Comparison of ENCODE assay signal across 1 cellular context in the genomic region with DNA sequence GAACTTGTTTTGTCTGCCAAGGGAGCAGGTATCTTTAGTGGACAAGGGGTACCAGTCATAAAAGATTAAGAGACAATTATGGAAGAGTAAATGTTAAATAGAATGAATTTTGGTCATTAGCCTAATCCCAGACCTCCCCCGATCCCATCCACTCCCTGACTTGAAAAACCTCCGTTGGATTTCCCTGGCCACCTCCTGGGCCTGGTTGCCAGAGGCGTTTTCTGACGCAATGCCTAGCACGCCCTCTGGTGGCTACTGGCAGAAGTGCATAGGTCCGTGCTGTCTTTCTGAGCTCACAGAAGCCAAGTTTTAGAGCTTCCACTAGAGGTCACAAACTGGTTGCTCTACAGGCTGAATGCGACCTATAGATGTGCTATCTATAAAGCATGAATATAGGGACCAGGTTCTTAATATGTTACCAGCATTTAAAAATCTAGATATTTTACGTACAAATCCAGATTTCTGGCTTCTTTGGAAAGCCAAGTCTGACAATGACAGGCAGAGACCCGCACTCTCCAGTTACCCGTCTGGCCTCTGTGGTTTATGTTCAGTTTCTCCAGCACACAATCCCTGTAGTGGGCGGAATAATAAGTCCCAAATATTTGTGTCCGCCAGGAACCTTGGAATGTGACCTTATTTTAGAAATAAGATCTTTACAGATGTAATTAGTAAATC.
TF ChIP-seq lines count a peak whose summit lies in the region.

No MANE protein-coding gene starts in this region.

TF ChIP-seq in HepG2, 621 proteins besides CTCF, POLR2A, EP300 and RAD21 (continued from another document):
- no peak for TF ChIP-seq ZNF644 (CRISPR knock-in tag; IDR thresholded peaks at IDR 0.05; ENCODE audit: low read depth)
- TF ChIP-seq GFI1 (CRISPR knock-in tag; IDR thresholded peaks at IDR 0.05; ENCODE audit: borderline replicate concordance) = no peak
- no peak for TF ChIP-seq ZNF766 (CRISPR knock-in tag; IDR thresholded peaks at IDR 0.05; ENCODE audit: borderline replicate concordance)
- TF ChIP-seq REPIN1 (CRISPR knock-in tag; IDR thresholded peaks at IDR 0.05; ENCODE audit: borderline replicate concordance, low read depth) = peak; percentile 39; the same call in 1 of the 2 replicates
- no peak for TF ChIP-seq ZFP41 (CRISPR knock-in tag; IDR thresholded peaks at IDR 0.05; ENCODE audit: borderline replicate concordance)
- no peak for TF ChIP-seq PCBP1 (IDR thresholded peaks at IDR 0.05; ENCODE audit: borderline replicate concordance, low read depth, low read length)
- TF ChIP-seq, protein P1, sequence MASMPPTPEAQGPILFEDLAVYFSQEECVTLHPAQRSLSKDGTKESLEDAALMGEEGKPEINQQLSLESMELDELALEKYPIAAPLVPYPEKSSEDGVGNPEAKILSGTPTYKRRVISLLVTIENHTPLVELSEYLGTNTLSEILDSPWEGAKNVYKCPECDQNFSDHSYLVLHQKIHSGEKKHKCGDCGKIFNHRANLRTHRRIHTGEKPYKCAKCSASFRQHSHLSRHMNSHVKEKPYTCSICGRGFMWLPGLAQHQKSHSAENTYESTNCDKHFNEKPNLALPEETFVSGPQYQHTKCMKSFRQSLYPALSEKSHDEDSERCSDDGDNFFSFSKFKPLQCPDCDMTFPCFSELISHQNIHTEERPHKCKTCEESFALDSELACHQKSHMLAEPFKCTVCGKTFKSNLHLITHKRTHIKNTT (CRISPR knock-in tag; IDR thresholded peaks at IDR 0.05) = no peak
- TF ChIP-seq FOSL1 (CRISPR knock-in tag; IDR thresholded peaks at IDR 0.05; ENCODE audit: borderline replicate concordance) = no peak
- TF ChIP-seq DMAP1 (CRISPR knock-in tag; IDR thresholded peaks at IDR 0.05) = no peak
- TF ChIP-seq ATF7 (IDR thresholded peaks at IDR 0.05) = 0 out of 2 replicates have a peak, but pooled peaks have one; percentile 11
- TF ChIP-seq ATF7 (CRISPR knock-in tag; IDR thresholded peaks at IDR 0.05) = no peak
- TF ChIP-seq FOXJ3 (CRISPR knock-in tag; IDR thresholded peaks at IDR 0.05; ENCODE audit: borderline replicate concordance) = no peak
- TF ChIP-seq, protein P2, sequence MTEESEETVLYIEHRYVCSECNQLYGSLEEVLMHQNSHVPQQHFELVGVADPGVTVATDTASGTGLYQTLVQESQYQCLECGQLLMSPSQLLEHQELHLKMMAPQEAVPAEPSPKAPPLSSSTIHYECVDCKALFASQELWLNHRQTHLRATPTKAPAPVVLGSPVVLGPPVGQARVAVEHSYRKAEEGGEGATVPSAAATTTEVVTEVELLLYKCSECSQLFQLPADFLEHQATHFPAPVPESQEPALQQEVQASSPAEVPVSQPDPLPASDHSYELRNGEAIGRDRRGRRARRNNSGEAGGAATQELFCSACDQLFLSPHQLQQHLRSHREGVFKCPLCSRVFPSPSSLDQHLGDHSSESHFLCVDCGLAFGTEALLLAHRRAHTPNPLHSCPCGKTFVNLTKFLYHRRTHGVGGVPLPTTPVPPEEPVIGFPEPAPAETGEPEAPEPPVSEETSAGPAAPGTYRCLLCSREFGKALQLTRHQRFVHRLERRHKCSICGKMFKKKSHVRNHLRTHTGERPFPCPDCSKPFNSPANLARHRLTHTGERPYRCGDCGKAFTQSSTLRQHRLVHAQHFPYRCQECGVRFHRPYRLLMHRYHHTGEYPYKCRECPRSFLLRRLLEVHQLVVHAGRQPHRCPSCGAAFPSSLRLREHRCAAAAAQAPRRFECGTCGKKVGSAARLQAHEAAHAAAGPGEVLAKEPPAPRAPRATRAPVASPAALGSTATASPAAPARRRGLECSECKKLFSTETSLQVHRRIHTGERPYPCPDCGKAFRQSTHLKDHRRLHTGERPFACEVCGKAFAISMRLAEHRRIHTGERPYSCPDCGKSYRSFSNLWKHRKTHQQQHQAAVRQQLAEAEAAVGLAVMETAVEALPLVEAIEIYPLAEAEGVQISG (CRISPR knock-in tag; IDR thresholded peaks at IDR 0.05) = peak; percentile 28; the same call in 1 of the 2 replicates
- TF ChIP-seq, protein P3, sequence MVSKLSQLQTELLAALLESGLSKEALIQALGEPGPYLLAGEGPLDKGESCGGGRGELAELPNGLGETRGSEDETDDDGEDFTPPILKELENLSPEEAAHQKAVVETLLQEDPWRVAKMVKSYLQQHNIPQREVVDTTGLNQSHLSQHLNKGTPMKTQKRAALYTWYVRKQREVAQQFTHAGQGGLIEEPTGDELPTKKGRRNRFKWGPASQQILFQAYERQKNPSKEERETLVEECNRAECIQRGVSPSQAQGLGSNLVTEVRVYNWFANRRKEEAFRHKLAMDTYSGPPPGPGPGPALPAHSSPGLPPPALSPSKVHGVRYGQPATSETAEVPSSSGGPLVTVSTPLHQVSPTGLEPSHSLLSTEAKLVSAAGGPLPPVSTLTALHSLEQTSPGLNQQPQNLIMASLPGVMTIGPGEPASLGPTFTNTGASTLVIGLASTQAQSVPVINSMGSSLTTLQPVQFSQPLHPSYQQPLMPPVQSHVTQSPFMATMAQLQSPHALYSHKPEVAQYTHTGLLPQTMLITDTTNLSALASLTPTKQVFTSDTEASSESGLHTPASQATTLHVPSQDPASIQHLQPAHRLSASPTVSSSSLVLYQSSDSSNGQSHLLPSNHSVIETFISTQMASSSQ (IDR thresholded peaks at IDR 0.05; ENCODE audit: low read depth) = no peak
- TF ChIP-seq, protein P3 (CRISPR knock-in tag; IDR thresholded peaks at IDR 0.05; ENCODE audit: borderline replicate concordance) = 0 out of 2 replicates have a peak, but pooled peaks have one; percentile 17
- no peak for TF ChIP-seq ZNF709 (CRISPR knock-in tag; IDR thresholded peaks at IDR 0.05)
- TF ChIP-seq GATA4 (IDR thresholded peaks at IDR 0.05; ENCODE audit: borderline replicate concordance, low read depth) = no peak
- TF ChIP-seq, protein P4, sequence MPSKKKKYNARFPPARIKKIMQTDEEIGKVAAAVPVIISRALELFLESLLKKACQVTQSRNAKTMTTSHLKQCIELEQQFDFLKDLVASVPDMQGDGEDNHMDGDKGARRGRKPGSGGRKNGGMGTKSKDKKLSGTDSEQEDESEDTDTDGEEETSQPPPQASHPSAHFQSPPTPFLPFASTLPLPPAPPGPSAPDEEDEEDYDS (CRISPR knock-in tag; IDR thresholded peaks at IDR 0.05) = peak; percentile 41; the same call in 1 of the 2 replicates
- TF ChIP-seq MTA1 (CRISPR knock-in tag; IDR thresholded peaks at IDR 0.05; ENCODE audit: borderline replicate concordance) = no peak
